In the genomic region with DNA sequence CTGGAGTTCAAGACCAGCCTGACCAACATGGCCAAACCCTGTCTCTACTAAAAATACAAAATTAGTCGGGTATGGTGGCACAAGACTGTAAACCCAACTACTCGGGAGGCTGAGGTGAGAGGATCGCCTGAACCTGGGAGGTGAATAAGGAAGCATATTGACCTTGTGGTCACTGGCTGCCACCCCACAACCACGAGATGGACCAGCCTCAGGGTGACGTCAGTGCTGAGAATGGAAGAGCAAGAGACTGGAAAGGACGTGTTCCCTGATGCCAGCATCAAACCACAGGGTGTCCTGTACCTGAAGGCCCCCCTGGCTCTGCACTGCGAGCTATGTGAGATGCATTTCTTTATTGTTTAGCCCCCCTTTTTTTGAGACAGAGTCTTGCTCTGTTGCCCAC, we compare ENCODE assay signal across 15 cellular contexts. TPM values are rescaled to one million over a fixed set of nuclear protein-coding genes. Genes with fewer than 3 reads are reported as not detected.
"Had no signal": no experiment of that assay in that cellular context is flagged by ENCODE, and none has a peak within 500 bp of the region (broad histone marks: within the 10 kb centered on the region; RNA-seq: fewer than 3 reads in every experiment).

No MANE protein-coding gene starts in this region.

- DNase-seq: effector CD8-positive, alpha-beta T cell; foreskin melanocyte; kidney glomerular epithelial cell; natural killer cell; ovary; right cardiac atrium; stimulated activated CD4-positive, alpha-beta T cell treated with anti-CD3 and anti-CD28 coated beads, Interleukin-4, amount 100 ng/mL, for 1 hour; stimulated activated CD8-positive, alpha-beta memory T cell treated with anti-CD3 and anti-CD28 coated beads, Interleukin-4, amount 100 ng/mL, for 48 hours; stimulated activated naive CD8-positive, alpha-beta T cell treated with anti-CD3 and anti-CD28 coated beads, Interleukin-15, Interleukin-2, amounts not matched to agents 100 U/mL and 50 U/mL, for 24 hours; testis had no signal

- H3K27ac Mint-ChIP-seq: natural killer cell; stimulated activated effector memory CD8-positive, alpha-beta T cell treated with anti-CD3 and anti-CD28 coated beads, Interleukin-12 subunit alpha, Interleukin-12 subunit beta, amount 100 ng/mL, for 72 hours had no signal

- H3K4me2 ChIP-seq: hepatocyte had no signal

- H3K36me3 Mint-ChIP-seq: natural killer cell; stimulated activated effector memory CD8-positive, alpha-beta T cell treated with anti-CD3 and anti-CD28 coated beads, Interleukin-12 subunit alpha, Interleukin-12 subunit beta, amount 100 ng/mL, for 72 hours had no signal

- H3K4me1 ChIP-seq: testis, tibial nerve had no signal

- H3K36me3 ChIP-seq: ovary, tibial nerve had no signal

- H2AFZ ChIP-seq: hepatocyte had no signal

- H3K27ac ChIP-seq: coronary artery, hepatocyte, ovary, testis, tibial nerve had no signal

- H3K9me3 ChIP-seq: ovary, testis, tibial nerve had no signal

- H3K27me3 ChIP-seq: hepatocyte, ovary, testis, tibial nerve had no signal

- H3K4me1 Mint-ChIP-seq: natural killer cell; neural crest cell; stimulated activated effector memory CD8-positive, alpha-beta T cell treated with anti-CD3 and anti-CD28 coated beads, Interleukin-12 subunit alpha, Interleukin-12 subunit beta, amount 100 ng/mL, for 72 hours had no signal

- H3K4me3 ChIP-seq: coronary artery, hepatocyte, ovary, testis, tibial nerve had no signal

- H3K4me3 Mint-ChIP-seq: natural killer cell; neural crest cell; stimulated activated effector memory CD8-positive, alpha-beta T cell treated with anti-CD3 and anti-CD28 coated beads, Interleukin-12 subunit alpha, Interleukin-12 subunit beta, amount 100 ng/mL, for 72 hours had no signal

- H3K79me2 ChIP-seq: hepatocyte had no signal

- ATAC-seq: natural killer cell; right cardiac atrium; stimulated activated effector memory CD8-positive, alpha-beta T cell treated with anti-CD3 and anti-CD28 coated beads, Interleukin-12 subunit alpha, Interleukin-12 subunit beta, amount 100 ng/mL, for 72 hours; stimulated activated naive CD8-positive, alpha-beta T cell treated with anti-CD3 and anti-CD28 coated beads, Interleukin-15, Interleukin-2, amounts not matched to agents 100 U/mL and 50 U/mL, for 24 hours had no signal

- H3K9me3 Mint-ChIP-seq: natural killer cell; stimulated activated effector memory CD8-positive, alpha-beta T cell treated with anti-CD3 and anti-CD28 coated beads, Interleukin-12 subunit alpha, Interleukin-12 subunit beta, amount 100 ng/mL, for 72 hours had no signal

RNA-seq across cellular contexts. Expression of a gene that starts 45.9 kb away (rescaled TPM):
- total RNA-seq: natural killer cell had no signal
